Comparison of ENCODE assay signal across 8 cellular contexts in genomic region chr11:67468056-67468455, GRCh38. TPM values are rescaled to one million over a fixed set of nuclear protein-coding genes. Genes with fewer than 3 reads are reported as not detected.
DNase-seq lines count a peak whose midpoint lies in the region; ATAC-seq and TF ChIP-seq lines count a peak whose summit lies in the region.

No MANE protein-coding gene starts in this region.

- H3K27ac ChIP-seq in HUES6 (ENCODE audit: low read depth, low read length) = no peak overlapping the region

- H3K4me3 Mint-ChIP-seq in activated naive CD8-positive, alpha-beta T cell treated with anti-CD3 and anti-CD28 coated beads, Interleukin-2, amount 50 U/mL, for 24 hours = peak overlapping the region; percentile 91
- peak overlapping the region; percentile 91 for H3K4me3 Mint-ChIP-seq in stimulated activated naive CD8-positive, alpha-beta T cell treated with anti-CD3 and anti-CD28 coated beads, Interleukin-15, Interleukin-2, amounts not matched to agents 100 ng/mL and 50 ng/mL, for 24 hours

- H3K9ac ChIP-seq in HUES6 (ENCODE audit: low read length) = peak overlapping the region; percentile 54

- TF ChIP-seq CTCF in BE2C (IDR thresholded peaks at IDR 0.05; ENCODE audit: low read depth, low read length) = no peak

- no peak for ATAC-seq in activated naive CD8-positive, alpha-beta T cell treated with anti-CD3 and anti-CD28 coated beads, Interleukin-2, amount 50 U/mL, for 24 hours
- no peak for ATAC-seq in HG02571 (IDR thresholded peaks at IDR 0.05; ENCODE audit: unreplicated experiment)
- no peak for ATAC-seq in GM18861 (IDR thresholded peaks at IDR 0.05; ENCODE audit: unreplicated experiment)

- peaks cover 35% of the 10 kb centered on the region for H3K4me1 Mint-ChIP-seq in activated naive CD8-positive, alpha-beta T cell treated with anti-CD3 and anti-CD28 coated beads, Interleukin-2, amount 50 U/mL, for 24 hours
- H3K4me1 Mint-ChIP-seq in stimulated activated naive CD8-positive, alpha-beta T cell treated with anti-CD3 and anti-CD28 coated beads, Interleukin-15, Interleukin-2, amounts not matched to agents 100 ng/mL and 50 ng/mL, for 24 hours (ENCODE audit: low read depth) = peaks cover 35% of the 10 kb centered on the region

- no peaks in the 10 kb centered on the region for H3K27me3 Mint-ChIP-seq in activated naive CD8-positive, alpha-beta T cell treated with anti-CD3 and anti-CD28 coated beads, Interleukin-2, amount 50 U/mL, for 24 hours
- no peaks in the 10 kb centered on the region for H3K27me3 Mint-ChIP-seq in stimulated activated naive CD8-positive, alpha-beta T cell treated with anti-CD3 and anti-CD28 coated beads, Interleukin-15, Interleukin-2, amounts not matched to agents 100 ng/mL and 50 ng/mL, for 24 hours

- H3K27me3 ChIP-seq in BE2C (no peaks in the 10 kb centered on the region), HUES6 (ENCODE audit: control insufficient read depth, insufficient read depth, low read length) (no peaks in the 10 kb centered on the region)

- DNase-seq in BE2C (no peak), islet precursor cell (peak; percentile 68), H4 (ENCODE audit: low spot score) (no peak)
- DNase-seq in activated naive CD8-positive, alpha-beta T cell treated with anti-CD3 and anti-CD28 coated beads, Interleukin-2, amount 50 U/mL, for 24 hours = no peak

- H3K9me3 ChIP-seq in BE2C = no peaks in the 10 kb centered on the region
- no peaks in the 10 kb centered on the region for H3K9me3 ChIP-seq in HUES6 (ENCODE audit: control insufficient read depth, insufficient read depth, low read depth, low read length)

- H3K4me3 ChIP-seq in BE2C (ENCODE audit: low read depth, low read length) (peak overlapping the region; percentile 69), HUES6 (ENCODE audit: low read depth, low read length) (peak overlapping the region; percentile 88)

- H3K27ac Mint-ChIP-seq in activated naive CD8-positive, alpha-beta T cell treated with anti-CD3 and anti-CD28 coated beads, Interleukin-2, amount 50 U/mL, for 24 hours = peak overlapping the region; percentile 88
- peak overlapping the region; percentile 88 for H3K27ac Mint-ChIP-seq in stimulated activated naive CD8-positive, alpha-beta T cell treated with anti-CD3 and anti-CD28 coated beads, Interleukin-15, Interleukin-2, amounts not matched to agents 100 ng/mL and 50 ng/mL, for 24 hours

- H3K36me3 Mint-ChIP-seq in activated naive CD8-positive, alpha-beta T cell treated with anti-CD3 and anti-CD28 coated beads, Interleukin-2, amount 50 U/mL, for 24 hours (ENCODE audit: low read depth) = no peaks in the 10 kb centered on the region
- H3K36me3 Mint-ChIP-seq in stimulated activated naive CD8-positive, alpha-beta T cell treated with anti-CD3 and anti-CD28 coated beads, Interleukin-15, Interleukin-2, amounts not matched to agents 100 ng/mL and 50 ng/mL, for 24 hours (ENCODE audit: low read depth) = no peaks in the 10 kb centered on the region

- H3K4me1 ChIP-seq in BE2C (peaks cover 8% of the 10 kb centered on the region), HUES6 (ENCODE audit: control insufficient read depth, insufficient read depth, low read length) (peaks cover 19% of the 10 kb centered on the region)

- H3K9me3 Mint-ChIP-seq in activated naive CD8-positive, alpha-beta T cell treated with anti-CD3 and anti-CD28 coated beads, Interleukin-2, amount 50 U/mL, for 24 hours = no peaks in the 10 kb centered on the region
- H3K9me3 Mint-ChIP-seq in stimulated activated naive CD8-positive, alpha-beta T cell treated with anti-CD3 and anti-CD28 coated beads, Interleukin-15, Interleukin-2, amounts not matched to agents 100 ng/mL and 50 ng/mL, for 24 hours = no peaks in the 10 kb centered on the region

- H3K36me3 ChIP-seq in BE2C (no peaks in the 10 kb centered on the region), HUES6 (ENCODE audit: control insufficient read depth, insufficient read depth, low read length) (no peaks in the 10 kb centered on the region)

RNA-seq across cellular contexts. Expression of gene TMEM134, which starts 1.0 kb away (rescaled TPM):
- 36.5 TPM for polyA plus RNA-seq in BE2C (2012; ENCODE audit: insufficient read depth, insufficient read length, low read depth)
- total RNA-seq in H4 (2014; rRNA removed; shearing (Covaris generic)) = 17.3 and 38.6 TPM in 2 replicates

RNA-seq across cellular contexts. Expression of gene CABP4, which starts 12.9 kb away (rescaled TPM):
- polyA plus RNA-seq in BE2C (2012; ENCODE audit: insufficient read depth, insufficient read length, low read depth) = 0.59 TPM
- total RNA-seq in H4 (2014; rRNA removed; shearing (Covaris generic)) = 0.39 TPM in 1 of 2 replicates, not detected in the other

RNA-seq across cellular contexts. Expression of gene AIP, which starts 14.8 kb away (rescaled TPM):
- polyA plus RNA-seq in BE2C (2012; ENCODE audit: insufficient read depth, insufficient read length, low read depth) = 218 TPM
- total RNA-seq in H4 (2014; rRNA removed; shearing (Covaris generic)) = 69.9 and 83.0 TPM in 2 replicates

RNA-seq across cellular contexts. Expression of gene GPR152, which starts 15.5 kb away (rescaled TPM):
- polyA plus RNA-seq in BE2C (2012; ENCODE audit: insufficient read depth, insufficient read length, low read depth) = not detected
- not detected in 2 replicates for total RNA-seq in H4 (2014; rRNA removed; shearing (Covaris generic))

RNA-seq across cellular contexts. Expression of gene CORO1B, which starts 24.8 kb away (rescaled TPM):
- 182 TPM for polyA plus RNA-seq in BE2C (2012; ENCODE audit: insufficient read depth, insufficient read length, low read depth)
- 96.0 and 111 TPM in 2 replicates for total RNA-seq in H4 (2014; rRNA removed; shearing (Covaris generic))
